In the genomic region with DNA sequence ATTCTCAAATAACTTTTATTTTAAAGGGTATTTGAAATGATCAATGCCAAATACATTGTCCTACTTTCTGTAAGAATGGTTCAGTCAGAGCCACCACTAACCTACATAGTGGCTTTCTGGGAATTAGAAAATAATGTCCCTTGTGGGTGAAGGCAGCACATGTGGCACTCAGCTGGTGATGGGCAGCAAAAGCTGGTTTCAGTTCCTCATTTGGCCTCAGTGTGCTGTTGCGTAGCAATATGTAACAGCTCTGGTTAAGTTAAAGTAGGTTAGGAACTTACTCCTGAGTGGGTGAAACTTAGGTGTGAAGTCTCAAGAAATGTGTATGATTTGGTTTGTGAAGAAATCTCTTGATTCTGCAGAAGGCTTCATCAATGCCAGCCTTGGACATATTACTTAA, we compare ENCODE assay signal across 10 cellular contexts.
DNase-seq lines count a peak whose midpoint lies in the region; ATAC-seq and TF ChIP-seq lines count a peak whose summit lies in the region.
"Had no signal": no experiment of that assay in that cellular context is flagged by ENCODE, and none has a peak within 500 bp of the region (broad histone marks: within the 10 kb centered on the region; RNA-seq: fewer than 3 reads in every experiment).

No MANE protein-coding gene starts in this region.

- no TSS peak for BruUV-seq in OCI-LY7 (replicated peaks; lab: Mats Ljungman, UMichigan)

- ATAC-seq in GM18502 (IDR thresholded peaks at IDR 0.05; ENCODE audit: poor library complexity, unreplicated experiment) (peak; percentile 93), GM21423 (IDR thresholded peaks at IDR 0.05; ENCODE audit: unreplicated experiment) (peak; percentile 100), HG03135 (IDR thresholded peaks at IDR 0.05; ENCODE audit: unreplicated experiment) (peak; percentile 99)
- ATAC-seq: activated naive CD8-positive, alpha-beta T cell treated with anti-CD3 and anti-CD28 coated beads, Interleukin-2, amount 50 U/mL, for 24 hours had no signal

- no peaks in the 10 kb centered on the region for H4K20me1 ChIP-seq in OCI-LY7 (ENCODE audit: insufficient read depth, low read length)

- no peak overlapping the region for H3K4me2 ChIP-seq in OCI-LY7 (ENCODE audit: low read length)

- in situ Hi-C loops in HAP-1 (cut with MboI; ENCODE audit: low sequenced_read_pairs) = no loop called here

- DNase-seq in OCI-LY7 (ENCODE audit: low spot score) (peak; percentile 73), HAP-1 (ENCODE audit: low spot score in 2 of 2) (no peak), NCI-H2171 (lab: John Stamatoyannopoulos, UW) (no peak), inferior parietal cortex (ENCODE audit: extremely low spot score) (no peak)
- DNase-seq in stimulated activated CD4-positive, alpha-beta T cell treated with anti-CD3 and anti-CD28 coated beads, Interleukin-2, amount 100 ng/mL, for 48 hours = no peak
- DNase-seq: activated naive CD8-positive, alpha-beta T cell treated with anti-CD3 and anti-CD28 coated beads, Interleukin-2, amount 50 U/mL, for 24 hours; BE2C had no signal

- no peaks in the 10 kb centered on the region for H3K9me2 ChIP-seq in OCI-LY7 (ENCODE audit: insufficient read depth, low read length)

- no peak for TF ChIP-seq CTCF in OCI-LY7 (conservative IDR thresholded peaks at IDR 0.05; ENCODE audit: low read length)

- H3K27me3 ChIP-seq in HAP-1 (ENCODE audit: low read depth) = peaks cover 3% of the 10 kb centered on the region; the same call in 1 of the 2 replicates
- H3K27me3 ChIP-seq: BE2C had no signal

- no peak overlapping the region for H2AFZ ChIP-seq in OCI-LY7 (ENCODE audit: low read length)

- intact Hi-C loops in OCI-LY7 (cut with micrococcal nuclease; ENCODE audit: unreplicated experiment) = no loop called here

- POLR2A ChIA-PET in OCI-LY7 (lab: Charles Lee) = interaction anchor here (1.1 to 1.2 kb wide), 2 partner anchors 8 to 29 kb away, joined by 3 read pairs; no protein-coding TSS in a partner anchor

- H3K4me1 ChIP-seq in OCI-LY7 (ENCODE audit: insufficient read depth, low read length, poor library complexity, severe bottlenecking) (no peaks in the 10 kb centered on the region), HAP-1 (no peaks in the 10 kb centered on the region)
- H3K4me1 ChIP-seq: BE2C had no signal

- CTCF ChIA-PET in OCI-LY7 (lab: Charles Lee; ENCODE audit: unreplicated experiment) = no interaction called here

- no peak overlapping the region for H3K4me3 ChIP-seq in OCI-LY7 (ENCODE audit: low read depth, low read length, poor library complexity, severe bottlenecking)
- H3K4me3 ChIP-seq in HAP-1 = no peak overlapping the region

- H3K9me3 ChIP-seq in OCI-LY7 (ENCODE audit: low read length) = no peaks in the 10 kb centered on the region
- no peaks in the 10 kb centered on the region for H3K9me3 ChIP-seq in HAP-1
- H3K9me3 ChIP-seq: BE2C had no signal

- no peak overlapping the region for H3K27ac ChIP-seq in OCI-LY7 (ENCODE audit: low read depth, low read length, poor library complexity, severe bottlenecking)

- H3K36me3 ChIP-seq in OCI-LY7 (ENCODE audit: insufficient read depth, low read length) (no peaks in the 10 kb centered on the region), HAP-1 (replicated peaks) (no peaks in the 10 kb centered on the region)
- H3K36me3 ChIP-seq: BE2C had no signal

- no peaks in the 10 kb centered on the region for H3K79me2 ChIP-seq in OCI-LY7 (ENCODE audit: insufficient read depth, low read depth, low read length)
